In genomic region chr7:20624666-20625385, GRCh38 we compare ENCODE assay signal across 19 cellular contexts. TPM values are rescaled to one million over a fixed set of nuclear protein-coding genes. Genes with fewer than 3 reads are reported as not detected.
A peak's percentile ranks its signal among the peaks of the same experiment; 100 is the strongest.
DNase-seq lines count a peak whose midpoint lies in the region; ATAC-seq and TF ChIP-seq lines count a peak whose summit lies in the region.
"Had no signal": no experiment of that assay in that cellular context is flagged by ENCODE, and none has a peak within 500 bp of the region (broad histone marks: within the 10 kb centered on the region; RNA-seq: fewer than 3 reads in every experiment).

No MANE protein-coding gene starts in this region.

- DNase-seq in DMS53 treated with DMSO at 0.1 percent for 48 hours (lab: John Stamatoyannopoulos, UW; ENCODE audit: unreplicated experiment) (peak; percentile 96), left kidney (ENCODE audit: low read depth, low spot score) (peak; percentile 53), stomach (no peak), substantia nigra (lab: John Stamatoyannopoulos, UW) (no peak), SIG-M5 treated with dmso at 0.1 percent for 504 hours (lab: John Stamatoyannopoulos, UW; ENCODE audit: unreplicated experiment) (no peak)
- DNase-seq: AML-193, DND-41, HFFc6, IMR-90, NCI-H82, SW 1271 had no signal

- whole genome bisulfite sequencing in stomach, 5 donors: 67 to 76% (median 71%) methylated on average over 20 of the region's 20 CpGs

- TF ChIP-seq EP300 in stomach (IDR thresholded peaks at IDR 0.05): no peak

- peak overlapping the region; percentile 71 for H3K27ac ChIP-seq in 22Rv1
- peak overlapping the region; percentile 62 for H3K27ac ChIP-seq in VCaP
- H3K27ac ChIP-seq in stomach: no peak overlapping the region
- no peak overlapping the region for H3K27ac ChIP-seq in substantia nigra (ENCODE audit: low read depth, low read length, poor library complexity, severe bottlenecking)
- H3K27ac ChIP-seq: SJSA1 had no signal

- no peaks in the 10 kb centered on the region for H3K36me3 ChIP-seq in stomach
- H3K36me3 ChIP-seq: SJSA1 had no signal

- H3K4me1 ChIP-seq in stomach: no peaks in the 10 kb centered on the region
- H3K4me1 ChIP-seq: SJSA1 had no signal

- intact Hi-C loops in stomach (cut with DNase I; ENCODE audit: low total_unique reads): no loop called here

- H3K27me3 ChIP-seq in stomach: no peaks in the 10 kb centered on the region
- H3K27me3 ChIP-seq: SJSA1 had no signal

- no peaks in the 10 kb centered on the region for H3K9me3 ChIP-seq in stomach
- H3K9me3 ChIP-seq: SJSA1 had no signal

- no peak for ATAC-seq in HG03432 (IDR thresholded peaks at IDR 0.05; ENCODE audit: unreplicated experiment)

- H3K4me3 ChIP-seq in stomach: no peak overlapping the region
- H3K4me3 ChIP-seq: SJSA1 had no signal

- TF ChIP-seq POLR2A in stomach (IDR thresholded peaks at IDR 0.05): no peak

- TF ChIP-seq CTCF in 22Rv1 (IDR thresholded peaks at IDR 0.05) (no peak), VCaP (conservative IDR thresholded peaks at IDR 0.05) (no peak), stomach (IDR thresholded peaks at IDR 0.05) (no peak)

RNA-seq across cellular contexts. Expression of gene ABCB5, which starts 9.4 kb away (rescaled TPM):
- 10 to 100 TPM in 1 of 5 donors, not detected in 4; 10.4 TPM for total RNA-seq in stomach
- not detected for polyA plus RNA-seq in stomach
- total RNA-seq: A673, H1, HFFc6, IMR-90, LHCN-M2, RPMI7951, SJSA1 had no signal
- polyA plus RNA-seq: H1, IMR-90 had no signal

Comparison
In these comparisons a context has a peak if more than half of its experiments do, and no peak if none do; other contexts are left out.
1. H3K27ac ChIP-seq: peak in 22Rv1 (single experiment) and VCaP (single experiment); none in stomach (0 of 5) and substantia nigra (single experiment).
2. DNase-seq: peak in DMS53 treated with DMSO at 0.1 percent for 48 hours (single experiment) and left kidney (single experiment); none in stomach (single experiment), substantia nigra (0 of 49) and SIG-M5 treated with dmso at 0.1 percent for 504 hours (single experiment).